9 cellular contexts compared by ENCODE assay signal in genomic region chr11:5891216-5891800, GRCh38. TPM values are rescaled to one million over a fixed set of nuclear protein-coding genes. Genes with fewer than 3 reads are reported as not detected.
DNase-seq lines count a peak whose midpoint lies in the region; ATAC-seq, FAIRE-seq and TF ChIP-seq lines count a peak whose summit lies in the region.
"Had no signal": no experiment of that assay in that cellular context is flagged by ENCODE, and none has a peak within 500 bp of the region (broad histone marks: within the 10 kb centered on the region; RNA-seq: fewer than 3 reads in every experiment).

No MANE protein-coding gene starts in this region.

- peak; percentile 43 for TF ChIP-seq CTCF in AG09309 (IDR thresholded peaks at IDR 0.05; ENCODE audit: control insufficient read depth, insufficient read depth, low read depth, low read length, missing control alignments)
- TF ChIP-seq CTCF in ovary (IDR thresholded peaks at IDR 0.05) = no peak

- H3K4me1 ChIP-seq in ovary (ENCODE audit: insufficient read depth) = no peaks in the 10 kb centered on the region

- 58 to 59% (median 59%) methylated on average over 4 of the region's 4 CpGs for WGBS in ovary, 3 donors

- intact Hi-C loops in ovary (cut with DNase I) = no loop called here

- TF ChIP-seq EP300 in ovary (IDR thresholded peaks at IDR 0.05) = no peak

- H3K27me3 Mint-ChIP-seq in T-helper 17 cell = peaks cover 23% of the 10 kb centered on the region

- H3K4me3 ChIP-seq in AG09309 (ENCODE audit: control insufficient read depth, low read depth, low read length) (no peak overlapping the region), ovary (no peak overlapping the region)

- no peaks in the 10 kb centered on the region for H3K27me3 ChIP-seq in ovary

- no peak overlapping the region for H3K27ac Mint-ChIP-seq in T-helper 17 cell

- FAIRE-seq in GM12891 (lab: Jason Lieb, UNC) = no peak

- H3K27ac ChIP-seq in ovary = no peak overlapping the region

- no peaks in the 10 kb centered on the region for H3K36me3 ChIP-seq in ovary

- no peaks in the 10 kb centered on the region for H3K4me1 Mint-ChIP-seq in T-helper 17 cell

- ATAC-seq in GM18519 (IDR thresholded peaks at IDR 0.05; ENCODE audit: low FRiP score, unreplicated experiment) = peak; percentile 42
- ATAC-seq in T-helper 17 cell = no peak

- TF ChIP-seq POLR2A in ovary (IDR thresholded peaks at IDR 0.05) = no peak
- TF ChIP-seq POLR2A in GM12891 (IDR thresholded peaks at IDR 0.05; ENCODE audit: low read depth, low read length) = no peak

- no peaks in the 10 kb centered on the region for H3K36me3 Mint-ChIP-seq in T-helper 17 cell (ENCODE audit: low read depth)

- no peak overlapping the region for H3K4me3 Mint-ChIP-seq in T-helper 17 cell

- DNase-seq in AG09309 (ENCODE audit: low read depth) (no peak), RPMI7951 (ENCODE audit: low read depth) (peak; percentile 5), foreskin melanocyte (peak; percentile 3), T-helper 17 cell (no peak), ovary (no peak), GM12891 (ENCODE audit: insufficient read length, low spot score) (no peak)
- DNase-seq in activated CD4-positive, CD25-positive, alpha-beta regulatory T cell (lab: John Stamatoyannopoulos, UW) = no peak

- no peaks in the 10 kb centered on the region for H3K9me3 ChIP-seq in T-helper 17 cell (ENCODE audit: control insufficient read depth, low read length, poor library complexity, severe bottlenecking)
- no peaks in the 10 kb centered on the region for H3K9me3 ChIP-seq in ovary

TF ChIP-seq in GM12891, 5 proteins besides CTCF, POLR2A, EP300 and RAD21:
- TF ChIP-seq SPI1 (IDR thresholded peaks at IDR 0.05; ENCODE audit: low read depth, low read length) (no peak), TAF1 (IDR thresholded peaks at IDR 0.05; ENCODE audit: low read depth, low read length) (no peak), POLR2AphosphoS5 (IDR thresholded peaks at IDR 0.05; ENCODE audit: low read depth, low read length) (no peak), POU2F2 (IDR thresholded peaks at IDR 0.05; ENCODE audit: low read depth, low read length) (no peak), PAX5 (IDR thresholded peaks at IDR 0.05; ENCODE audit: insufficient read depth, low read length, severe bottlenecking) (no peak)

RNA-seq across cellular contexts. Expression of gene OR52E5, which starts 1.7 kb away (rescaled TPM):
- not detected in 2 replicates for total RNA-seq in RPMI7951 (2014; rRNA removed; shearing (Covaris generic))
- total RNA-seq in T-helper 17 cell (not detected), ovary (not detected)
- not detected for polyA plus RNA-seq in ovary
- not detected for polyA plus RNA-seq in GM12891 (2012; ENCODE audit: low read depth, missing spikeins)
- total RNA-seq: mononuclear cell had no signal

RNA-seq across cellular contexts. Expression of gene OR52E4, which starts 10.9 kb away (rescaled TPM):
- not detected in 2 replicates for total RNA-seq in RPMI7951 (2014; rRNA removed; shearing (Covaris generic))
- total RNA-seq in T-helper 17 cell = not detected
- not detected for total RNA-seq in ovary
- polyA plus RNA-seq in ovary = not detected
- polyA plus RNA-seq in GM12891 (2012; ENCODE audit: low read depth, missing spikeins) = not detected
- total RNA-seq: mononuclear cell had no signal

RNA-seq across cellular contexts. Expression of gene OR52E8, which starts 33.8 kb away (rescaled TPM):
- total RNA-seq in RPMI7951 (2014; rRNA removed; shearing (Covaris generic)) = not detected in 2 replicates
- not detected for total RNA-seq in T-helper 17 cell
- total RNA-seq in ovary = not detected
- not detected for polyA plus RNA-seq in ovary
- polyA plus RNA-seq in GM12891 (2012; ENCODE audit: low read depth, missing spikeins) = not detected
- total RNA-seq: mononuclear cell had no signal

RNA-seq across cellular contexts. Expression of gene OR52E6, which starts 49.6 kb away (rescaled TPM):
- not detected in 2 replicates for total RNA-seq in RPMI7951 (2014; rRNA removed; shearing (Covaris generic))
- total RNA-seq in T-helper 17 cell = not detected
- total RNA-seq in ovary = not detected
- polyA plus RNA-seq in ovary = not detected
- not detected for polyA plus RNA-seq in GM12891 (2012; ENCODE audit: low read depth, missing spikeins)
- total RNA-seq: mononuclear cell had no signal

RNA-seq across cellular contexts. Expression of gene OR56A3, which starts 50.7 kb away (rescaled TPM):
- total RNA-seq in RPMI7951 (2014; rRNA removed; shearing (Covaris generic)) = not detected in 2 replicates
- total RNA-seq in T-helper 17 cell (not detected), ovary (not detected)
- polyA plus RNA-seq in ovary = not detected
- polyA plus RNA-seq in GM12891 (2012; ENCODE audit: low read depth, missing spikeins) = not detected

Comparison
In these comparisons a context has a peak if more than half of its experiments do, and no peak if none do; other contexts are left out.
1. DNase-seq: peak in RPMI7951 (single experiment) and foreskin melanocyte (single experiment); none in AG09309 (single experiment), T-helper 17 cell (0 of 3), ovary (0 of 5), GM12891 (single experiment) and activated CD4-positive, CD25-positive, alpha-beta regulatory T cell (0 of 4).